ENCODE assay signal across 27 cellular contexts in genomic region chr1:51302746-51303145, GRCh38. TPM values are rescaled to one million over a fixed set of nuclear protein-coding genes. Genes with fewer than 3 reads are reported as not detected.
"Had no signal": no experiment of that assay in that cellular context is flagged by ENCODE, and none has a peak within 500 bp of the region (broad histone marks: within the 10 kb centered on the region; RNA-seq: fewer than 3 reads in every experiment).

No MANE protein-coding gene starts in this region.

- H3K27me3 Mint-ChIP-seq: activated CD4-positive, alpha-beta T cell treated with anti-CD3 and anti-CD28 coated beads, Interleukin-2, amount 10 ng/mL, durations not matched to agents 24 days and 14 days; activated CD8-positive, alpha-beta T cell treated with anti-CD3 and anti-CD28 coated beads for 36 hours; activated naive CD4-positive, alpha-beta T cell treated with anti-CD3 and anti-CD28 coated beads, Interleukin-2, amount 50 U/mL, for 24 hours; activated naive CD8-positive, alpha-beta T cell treated with anti-CD3 and anti-CD28 coated beads, Interleukin-2, amount 10 ng/mL, durations not matched to agents 7 days and 5 days; activated T-helper 17 cell treated with anti-CD3 and anti-CD28 coated beads, Interleukin-2, amount 50 U/mL, for 72 hours had no signal

- H3K27me3 ChIP-seq: ascending aorta, Peyer's patch, SJSA1 had no signal

- DNase-seq: activated CD4-positive, alpha-beta T cell treated with anti-CD3 and anti-CD28 coated beads, Interleukin-2, amount 10 ng/mL, durations not matched to agents 24 days and 14 days; activated CD4-positive, alpha-beta T cell treated with anti-CD3 and anti-CD28 coated beads, Interleukin-2, amount 50 U/mL, for 4 hours; activated CD8-positive, alpha-beta T cell treated with anti-CD3 and anti-CD28 coated beads for 36 hours; activated effector memory CD4-positive, alpha-beta T cell treated with anti-CD3 and anti-CD28 coated beads, Interleukin-2, amount 50 U/mL, for 16 hours; activated naive CD4-positive, alpha-beta T cell treated with Interleukin-2 at 50 U/mL for 16 hours; activated naive CD8-positive, alpha-beta T cell treated with anti-CD3 and anti-CD28 coated beads, Interleukin-2, amount 10 ng/mL, durations not matched to agents 7 days and 5 days; activated T-cell treated with anti-CD3 and anti-CD28 coated beads, Interleukin-2, amount 50 U/mL, for 1 hour; activated T-cell treated with anti-CD3 and anti-CD28 coated beads, Interleukin-2, amount 50 U/mL, for 72 hours; amygdala; NCI-H1105; NCI-H1417 treated with DMSO at 0.1 percent for 48 hours; NCI-H1694; NCI-H1930; NCI-H345; NCI-H524 treated with DMSO at 0.1 percent for 48 hours; NK-92 treated with Interleukin-12 subunit alpha and Interleukin-12 subunit beta, amount 100 ng/mL, for 24 hours; PC-3; Peyer's patch; RPMI8226; SHP77 treated with DMSO at 0.1 percent for 48 hours; SK-N-SH had no signal

- H3K27ac ChIP-seq: ascending aorta, Peyer's patch, SJSA1 had no signal

- H3K27ac Mint-ChIP-seq: activated CD4-positive, alpha-beta T cell treated with anti-CD3 and anti-CD28 coated beads, Interleukin-2, amount 10 ng/mL, durations not matched to agents 24 days and 14 days; activated CD8-positive, alpha-beta T cell treated with anti-CD3 and anti-CD28 coated beads for 36 hours; activated naive CD4-positive, alpha-beta T cell treated with anti-CD3 and anti-CD28 coated beads, Interleukin-2, amount 50 U/mL, for 24 hours; activated naive CD8-positive, alpha-beta T cell treated with anti-CD3 and anti-CD28 coated beads, Interleukin-2, amount 10 ng/mL, durations not matched to agents 7 days and 5 days; T-helper 1 cell treated with Interleukin-12 subunit alpha and Interleukin-12 subunit beta and Interleukin-4 antibody, amounts not matched to agents 30 μg/mL and 1 μg/mL, for 36 hours; T-helper 2 cell treated with Interferon-gamma antibody and Interleukin-4, amounts not matched to agents 5 μg/mL and 100 μg/mL, for 36 hours had no signal

- ATAC-seq: activated CD8-positive, alpha-beta T cell treated with anti-CD3 and anti-CD28 coated beads for 36 hours; activated T-helper 17 cell treated with anti-CD3 and anti-CD28 coated beads, Interleukin-2, amount 50 U/mL, for 72 hours; PC-3 had no signal

- H3K36me3 Mint-ChIP-seq: activated naive CD4-positive, alpha-beta T cell treated with anti-CD3 and anti-CD28 coated beads, Interleukin-2, amount 50 U/mL, for 24 hours had no signal

- H3K36me3 ChIP-seq: ascending aorta, Peyer's patch, SJSA1 had no signal

- H3K4me3 ChIP-seq: ascending aorta, Peyer's patch, SJSA1 had no signal

- H3K4me3 Mint-ChIP-seq: activated CD4-positive, alpha-beta T cell treated with anti-CD3 and anti-CD28 coated beads, Interleukin-2, amount 10 ng/mL, durations not matched to agents 24 days and 14 days; activated CD8-positive, alpha-beta T cell treated with anti-CD3 and anti-CD28 coated beads for 36 hours; activated naive CD4-positive, alpha-beta T cell treated with anti-CD3 and anti-CD28 coated beads, Interleukin-2, amount 50 U/mL, for 24 hours; activated naive CD8-positive, alpha-beta T cell treated with anti-CD3 and anti-CD28 coated beads, Interleukin-2, amount 10 ng/mL, durations not matched to agents 7 days and 5 days; activated T-cell treated with anti-CD3 and anti-CD28 coated beads, Interleukin-2, amount 50 U/mL, for 72 hours; activated T-helper 17 cell treated with anti-CD3 and anti-CD28 coated beads, Interleukin-2, amount 50 U/mL, for 72 hours; T-helper 1 cell treated with Interleukin-12 subunit alpha and Interleukin-12 subunit beta and Interleukin-4 antibody, amounts not matched to agents 30 μg/mL and 1 μg/mL, for 36 hours; T-helper 2 cell treated with Interferon-gamma antibody and Interleukin-4, amounts not matched to agents 5 μg/mL and 100 μg/mL, for 36 hours had no signal

- H3K9me3 ChIP-seq: ascending aorta, Peyer's patch, SJSA1, SK-N-SH had no signal

- H3K9me3 Mint-ChIP-seq: activated CD4-positive, alpha-beta T cell treated with anti-CD3 and anti-CD28 coated beads, Interleukin-2, amount 10 ng/mL, durations not matched to agents 24 days and 14 days; activated CD8-positive, alpha-beta T cell treated with anti-CD3 and anti-CD28 coated beads for 36 hours; activated naive CD4-positive, alpha-beta T cell treated with anti-CD3 and anti-CD28 coated beads, Interleukin-2, amount 50 U/mL, for 24 hours; activated naive CD8-positive, alpha-beta T cell treated with anti-CD3 and anti-CD28 coated beads, Interleukin-2, amount 10 ng/mL, durations not matched to agents 7 days and 5 days; activated T-cell treated with anti-CD3 and anti-CD28 coated beads, Interleukin-2, amount 50 U/mL, for 72 hours; activated T-helper 17 cell treated with anti-CD3 and anti-CD28 coated beads, Interleukin-2, amount 50 U/mL, for 72 hours; T-helper 1 cell treated with Interleukin-12 subunit alpha and Interleukin-12 subunit beta and Interleukin-4 antibody, amounts not matched to agents 30 μg/mL and 1 μg/mL, for 36 hours; T-helper 2 cell treated with Interferon-gamma antibody and Interleukin-4, amounts not matched to agents 5 μg/mL and 100 μg/mL, for 36 hours had no signal

RNA-seq across cellular contexts. Expression of gene TTC39A, which starts 27.6 kb away (rescaled TPM):
- total RNA-seq: activated naive CD8-positive, alpha-beta T cell treated with anti-CD3 and anti-CD28 coated beads, Interleukin-2, amount 10 ng/mL, durations not matched to agents 7 days and 5 days; ascending aorta; SJSA1 had no signal
